In the genomic region with DNA sequence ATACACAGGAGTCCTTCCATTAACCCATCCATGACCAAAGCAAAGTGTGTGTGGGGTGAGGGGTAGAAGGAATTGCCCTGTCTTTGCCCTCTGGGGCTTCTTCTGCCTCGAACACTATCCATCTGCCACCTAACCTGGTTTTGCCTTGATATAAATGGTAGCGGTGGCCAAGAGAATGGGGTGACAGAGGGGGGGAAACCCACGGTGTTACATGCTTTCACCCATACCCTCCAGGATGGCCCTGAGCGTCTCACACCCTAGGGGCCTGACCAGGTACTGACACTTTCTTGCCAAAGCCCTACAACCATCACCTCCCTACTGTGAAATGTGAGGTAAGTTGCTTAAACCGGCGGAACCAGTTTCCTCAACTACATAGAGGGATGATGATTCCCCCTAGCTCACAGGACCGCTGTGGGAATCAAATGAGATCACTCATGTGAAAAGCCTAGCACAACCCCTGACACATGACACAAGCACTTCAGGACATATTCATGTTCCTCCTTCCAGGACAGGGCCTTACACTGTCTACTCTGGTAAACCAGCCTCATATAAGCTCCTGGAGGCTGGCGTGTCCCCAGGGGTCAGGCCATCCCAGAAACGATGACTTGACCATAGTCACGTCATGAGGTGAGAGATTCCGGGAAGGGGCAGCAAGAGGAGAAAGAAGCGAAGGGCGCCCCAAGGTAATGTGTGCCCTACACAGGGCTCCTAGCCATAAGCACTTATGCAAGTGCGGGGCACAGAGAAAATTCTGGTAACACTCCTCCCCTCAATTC, we compare ENCODE assay signal across 8 cellular contexts. TPM values are rescaled to one million over a fixed set of nuclear protein-coding genes. Genes with fewer than 3 reads are reported as not detected.
DNase-seq lines count a peak whose midpoint lies in the region; ATAC-seq, FAIRE-seq and TF ChIP-seq lines count a peak whose summit lies in the region.

No MANE protein-coding gene starts in this region.

- H3K4me3 ChIP-seq in SU-DHL-6 (ENCODE audit: insufficient read depth, low read length, poor library complexity, severe bottlenecking) (peak overlapping the region; percentile 52), bronchial epithelial cell (ENCODE audit: low read depth, low read length) (peak overlapping the region; percentile 47)

- peaks cover 16% of the 10 kb centered on the region; the same call in 1 of the 2 replicates for H3F3A ChIP-seq in SU-DHL-6 (ENCODE audit: insufficient read depth)

- H2AFZ ChIP-seq in SU-DHL-6 (ENCODE audit: low read depth, low read length, severe bottlenecking), result no peak overlapping the region

- peak overlapping the region; percentile 73 for H3K9ac ChIP-seq in SU-DHL-6 (ENCODE audit: low read length)

- TF ChIP-seq CTCF in SU-DHL-6 (IDR thresholded peaks at IDR 0.05; ENCODE audit: insufficient read depth, low read length, poor library complexity, severe bottlenecking), result no peak
- TF ChIP-seq CTCF in bronchial epithelial cell (IDR thresholded peaks at IDR 0.05; ENCODE audit: insufficient read depth, low read length, severe bottlenecking), result peak; percentile 73

- no peaks in the 10 kb centered on the region for H3K9me2 ChIP-seq in SU-DHL-6 (replicated peaks; ENCODE audit: insufficient read depth, low read length)

- H3K27ac ChIP-seq in KOPT-K1 (ENCODE audit: low read depth, low read length, poor library complexity, severe bottlenecking) (peak overlapping the region; percentile 90), SU-DHL-6 (ENCODE audit: low read depth, low read length) (peak overlapping the region; percentile 68)

- H4K20me1 ChIP-seq in SU-DHL-6 (ENCODE audit: low read depth, low read length), result no peaks in the 10 kb centered on the region

- H3K4me2 ChIP-seq in SU-DHL-6 (ENCODE audit: low read depth, low read length, poor library complexity, severe bottlenecking), result peak overlapping the region; percentile 73

- no peaks in the 10 kb centered on the region for H3K9me3 ChIP-seq in KOPT-K1 (ENCODE audit: insufficient read depth, low read length, poor library complexity, severe bottlenecking)
- no peaks in the 10 kb centered on the region for H3K9me3 ChIP-seq in SU-DHL-6 (ENCODE audit: insufficient read depth, low read length)

- ATAC-seq in GM21515 (IDR thresholded peaks at IDR 0.05; ENCODE audit: unreplicated experiment), result peak; percentile 32

- no peaks in the 10 kb centered on the region for H3K36me3 ChIP-seq in KOPT-K1 (ENCODE audit: insufficient read depth, low read length)
- no peaks in the 10 kb centered on the region for H3K36me3 ChIP-seq in SU-DHL-6 (ENCODE audit: low read length)
- H3K36me3 ChIP-seq in bronchial epithelial cell (ENCODE audit: control insufficient read depth, insufficient read depth, low read length), result no peaks in the 10 kb centered on the region

- no peak for FAIRE-seq in bronchial epithelial cell (lab: Jason Lieb, UNC)

- DNase-seq in EH (ENCODE audit: low read depth) (peak; percentile 41), bronchial epithelial cell (ENCODE audit: low read depth) (peak; percentile 100), kidney glomerular epithelial cell (lab: John Stamatoyannopoulos, UW) (peak; percentile 18), T1000 (lab: John Stamatoyannopoulos, UW) (no peak)
- peak; percentile 47 to 58 for DNase-seq in stimulated activated CD4-positive, alpha-beta T cell treated with anti-CD3 and anti-CD28 coated beads, Interleukin-2, amount 100 ng/mL, for 48 hours

- no peaks in the 10 kb centered on the region for H3K79me2 ChIP-seq in SU-DHL-6 (ENCODE audit: insufficient read depth, low read length)

- H3K27me3 ChIP-seq in SU-DHL-6 (ENCODE audit: low read length) (no peaks in the 10 kb centered on the region), bronchial epithelial cell (ENCODE audit: control insufficient read depth, insufficient read depth, low read length) (no peaks in the 10 kb centered on the region)

RNA-seq across cellular contexts. Expression of a gene that starts 49.7 kb away (rescaled TPM):
- 14.5 and 17.9 TPM in 2 replicates for total RNA-seq in bronchial epithelial cell

RNA-seq across cellular contexts. Expression of a gene that starts 53.9 kb away (rescaled TPM):
- total RNA-seq in bronchial epithelial cell, result 17.1 and 17.5 TPM in 2 replicates
